17 cellular contexts compared by ENCODE assay signal in genomic region chr2:172336681-172337080, GRCh38.
"Had no signal": no experiment of that assay in that cellular context is flagged by ENCODE, and none has a peak within 500 bp of the region (broad histone marks: within the 10 kb centered on the region; RNA-seq: fewer than 3 reads in every experiment).

No MANE protein-coding gene starts in this region.

- DNase-seq: activated CD4-positive, alpha-beta T cell treated with anti-CD3 and anti-CD28 coated beads for 1 hour; activated CD8-positive, alpha-beta memory T cell treated with anti-CD3 and anti-CD28 coated beads, Interleukin-2, amount 50 U/mL, for 4 hours; activated naive CD4-positive, alpha-beta T cell treated with Interleukin-2 at 50 U/mL for 16 hours; activated naive CD8-positive, alpha-beta T cell treated with anti-CD3 and anti-CD28 coated beads for 36 hours; activated T-cell treated with anti-CD3 and anti-CD28 coated beads, Interleukin-2, amount 50 U/mL, for 4 hours; amniotic stem cell; cerebellar nuclear complex; cortex of kidney; endodermal cell; heart left ventricle; left colon; posterior cingulate gyrus; sigmoid colon; stimulated activated CD4-positive, alpha-beta T cell treated with anti-CD3 and anti-CD28 coated beads, Interleukin-4, amount 100 ng/mL, for 4 hours; stimulated activated naive CD8-positive, alpha-beta T cell treated with anti-CD3 and anti-CD28 coated beads, Interleukin-15, Interleukin-2, amounts not matched to agents 100 U/mL and 50 U/mL, for 24 hours; T-helper 9 cell; upper lobe of right lung had no signal

- H3K27me3 ChIP-seq: heart left ventricle, sigmoid colon, upper lobe of right lung had no signal

- H3K9me3 ChIP-seq: heart left ventricle, sigmoid colon, upper lobe of right lung had no signal

- H3K27ac ChIP-seq: sigmoid colon, upper lobe of right lung had no signal

- H3K4me3 ChIP-seq: heart left ventricle, sigmoid colon, upper lobe of right lung had no signal

- H3K36me3 ChIP-seq: heart left ventricle, sigmoid colon, upper lobe of right lung had no signal
